Comparison of ENCODE assay signal across 22 cellular contexts in genomic region chr21:36722370-36723368, GRCh38. TPM values are rescaled to one million over a fixed set of nuclear protein-coding genes. Genes with fewer than 3 reads are reported as not detected.
DNase-seq lines count a peak whose midpoint lies in the region; ATAC-seq and TF ChIP-seq lines count a peak whose summit lies in the region.
"Had no signal": no experiment of that assay in that cellular context is flagged by ENCODE, and none has a peak within 500 bp of the region (broad histone marks: within the 10 kb centered on the region; RNA-seq: fewer than 3 reads in every experiment).

No MANE protein-coding gene starts in this region.

- no peak for TF ChIP-seq POLR2A in GM18505 (IDR thresholded peaks at IDR 0.05; ENCODE audit: borderline replicate concordance, extremely low read depth, insufficient read depth, insufficient read length)

- no peaks in the 10 kb centered on the region for H3K36me3 ChIP-seq in GM23338 (ENCODE audit: insufficient read depth)
- H3K36me3 ChIP-seq: BLaER1 treated with 17β-estradiol and CSF1 and Interleukin-3, amounts not matched to agents 10 nM and 100 nM had no signal

- no peaks in the 10 kb centered on the region for H3K36me3 Mint-ChIP-seq in GM23338 (ENCODE audit: low read depth)
- H3K36me3 Mint-ChIP-seq in stimulated activated effector memory CD8-positive, alpha-beta T cell treated with anti-CD3 and anti-CD28 coated beads, Interleukin-12 subunit alpha, Interleukin-12 subunit beta, amount 100 ng/mL, for 72 hours: no peaks in the 10 kb centered on the region
- H3K36me3 Mint-ChIP-seq: CD8-positive, alpha-beta T cell; IgD-negative memory B cell had no signal

- no peak overlapping the region for H3K27ac Mint-ChIP-seq in GM23338
- H3K27ac Mint-ChIP-seq in stimulated activated effector memory CD8-positive, alpha-beta T cell treated with anti-CD3 and anti-CD28 coated beads, Interleukin-12 subunit alpha, Interleukin-12 subunit beta, amount 100 ng/mL, for 72 hours: no peak overlapping the region
- H3K27ac Mint-ChIP-seq: CD8-positive, alpha-beta T cell; IgD-negative memory B cell had no signal

- TF ChIP-seq CTCF in GM23338 (conservative IDR thresholded peaks at IDR 0.05; ENCODE audit: low read depth in 2 of 2) (no peak), RWPE1 (conservative IDR thresholded peaks at IDR 0.05; ENCODE audit: low read depth) (no peak)

- H3K79me2 ChIP-seq in GM23338 (replicated peaks; ENCODE audit: insufficient read depth): no peaks in the 10 kb centered on the region

- POLR2A ChIA-PET in RWPE1 (lab: Yijun Ruan, JAX; ENCODE audit: low non-redundant PET): no interaction called here

- H3K4me1 ChIP-seq in GM23338 (ENCODE audit: insufficient read depth): peaks cover 7% of the 10 kb centered on the region

- H4K20me1 ChIP-seq in GM23338 (replicated peaks; ENCODE audit: insufficient read depth): no peaks in the 10 kb centered on the region
- H4K20me1 ChIP-seq: BLaER1 treated with 17β-estradiol and CSF1 and Interleukin-3, amounts not matched to agents 10 nM and 100 nM had no signal

- ATAC-seq in GM23338 (no peak), GM19395 (IDR thresholded peaks at IDR 0.05; ENCODE audit: unreplicated experiment) (no peak), GM18505 (IDR thresholded peaks at IDR 0.05; ENCODE audit: unreplicated experiment) (no peak)
- ATAC-seq in stimulated activated effector memory CD8-positive, alpha-beta T cell treated with anti-CD3 and anti-CD28 coated beads, Interleukin-12 subunit alpha, Interleukin-12 subunit beta, amount 100 ng/mL, for 72 hours: peak; percentile 23
- ATAC-seq: CD8-positive, alpha-beta T cell; SK-N-SH treated with all-trans-retinoic acid at 6 μM for 48 hours had no signal

- CTCF ChIA-PET in RWPE1 (lab: Yijun Ruan, JAX): no interaction called here

- H3K4me1 Mint-ChIP-seq in GM23338: peaks cover 16% of the 10 kb centered on the region
- no peaks in the 10 kb centered on the region for H3K4me1 Mint-ChIP-seq in stimulated activated effector memory CD8-positive, alpha-beta T cell treated with anti-CD3 and anti-CD28 coated beads, Interleukin-12 subunit alpha, Interleukin-12 subunit beta, amount 100 ng/mL, for 72 hours
- H3K4me1 Mint-ChIP-seq: IgD-negative memory B cell had no signal

- no peaks in the 10 kb centered on the region for H3K9me2 ChIP-seq in GM23338 (ENCODE audit: insufficient read depth)

- no peaks in the 10 kb centered on the region; the same call in 2 of the 3 replicates for H3K9me3 Mint-ChIP-seq in GM23338
- H3K9me3 Mint-ChIP-seq in stimulated activated effector memory CD8-positive, alpha-beta T cell treated with anti-CD3 and anti-CD28 coated beads, Interleukin-12 subunit alpha, Interleukin-12 subunit beta, amount 100 ng/mL, for 72 hours: no peaks in the 10 kb centered on the region
- H3K9me3 Mint-ChIP-seq: CD8-positive, alpha-beta T cell had no signal

- H3K4me3 Mint-ChIP-seq in GM23338: no peak overlapping the region
- no peak overlapping the region for H3K4me3 Mint-ChIP-seq in stimulated activated effector memory CD8-positive, alpha-beta T cell treated with anti-CD3 and anti-CD28 coated beads, Interleukin-12 subunit alpha, Interleukin-12 subunit beta, amount 100 ng/mL, for 72 hours
- H3K4me3 Mint-ChIP-seq: CD8-positive, alpha-beta T cell; IgD-negative memory B cell had no signal

- 0 out of 2 replicates have a peak overlapping the region, but pooled peaks have one; percentile 28 for H2AFZ ChIP-seq in GM23338
- H2AFZ ChIP-seq: GM23248, PC-9 had no signal

- H3K4me2 ChIP-seq in GM23338: no peak overlapping the region
- H3K4me2 ChIP-seq: BLaER1 treated with 17β-estradiol and CSF1 and Interleukin-3, amounts not matched to agents 10 nM and 100 nM; PC-9 had no signal

- H3K27me3 Mint-ChIP-seq in GM23338 (ENCODE audit: insufficient read depth, low read depth, poor library complexity): peaks cover 20% of the 10 kb centered on the region

- no peaks in the 10 kb centered on the region; the same call in 1 of the 2 replicates for H3F3A ChIP-seq in GM23338 (replicated peaks; ENCODE audit: low read depth)

- no peak overlapping the region for H3K4me3 ChIP-seq in GM23338
- H3K4me3 ChIP-seq: BLaER1 treated with 17β-estradiol and CSF1 and Interleukin-3, amounts not matched to agents 10 nM and 100 nM; GM23248; PC-9 had no signal

- H3K27me3 ChIP-seq in GM23338 (ENCODE audit: insufficient read depth): no peaks in the 10 kb centered on the region

- H3K27ac ChIP-seq in GM23338 (ENCODE audit: low read depth) (no peak overlapping the region), RWPE1 (peak overlapping the region; percentile 29)
- H3K27ac ChIP-seq: BLaER1 treated with 17β-estradiol and CSF1 and Interleukin-3, amounts not matched to agents 10 nM and 100 nM; GM23248; PC-9 had no signal

- DNase-seq in GM23338 (ENCODE audit: low spot score): no peak
- no peak for DNase-seq in RWPE1 (ENCODE audit: low spot score)
- DNase-seq in mesenteric fat pad (ENCODE audit: low spot score): peak; percentile 49
- no peak for DNase-seq in stimulated activated effector memory CD8-positive, alpha-beta T cell treated with anti-CD3 and anti-CD28 coated beads, Interleukin-12 subunit alpha, Interleukin-12 subunit beta, amount 100 ng/mL, for 72 hours (ENCODE audit: low spot score in 2 of 2)
- no peak for DNase-seq in Ammon's horn (ENCODE audit: low spot score)
- DNase-seq: Calu3; CD8-positive, alpha-beta T cell; DMS153; GM23248; HCEC 1CT; Kasumi-1; NCI-H1417 treated with DMSO at 0.1 percent for 48 hours; NCI-H187; NCI-H2107; NCI-H510A; NCI-H748 treated with DMSO at 0.1 percent for 48 hours; PC-9 had no signal

TF ChIP-seq in GM23338, 12 proteins besides CTCF, POLR2A, EP300 and RAD21:
- TF ChIP-seq POLR2AphosphoS5 (IDR thresholded peaks at IDR 0.05; ENCODE audit: low read depth): no peak
- TF ChIP-seq STAT1 (IDR thresholded peaks at IDR 0.05; ENCODE audit: unreplicated experiment): no peak
- TF ChIP-seq NANOG (IDR thresholded peaks at IDR 0.05; ENCODE audit: borderline replicate concordance): no peak
- no peak for TF ChIP-seq JUNB (IDR thresholded peaks at IDR 0.05; ENCODE audit: unreplicated experiment)

RNA-seq across cellular contexts. Expression of gene SIM2, which starts 23.8 kb away (rescaled TPM):
- total RNA-seq in GM23338 (2014; rRNA removed; shearing (Covaris generic)): 0.49 and 1.4 TPM in 2 replicates
- 0.16 and 0.24 TPM in 2 replicates for polyA plus RNA-seq in GM23338 (2016; fragmentation: Nextera tagmentation; extraction: Ambion mirVana)
- total RNA-seq in mesenteric fat pad: not detected
- total RNA-seq: CD8-positive, alpha-beta T cell; GM23248 had no signal
- polyA plus RNA-seq: IgD-negative memory B cell had no signal
